ENCODE assay signal across 9 cellular contexts in the genomic region with DNA sequence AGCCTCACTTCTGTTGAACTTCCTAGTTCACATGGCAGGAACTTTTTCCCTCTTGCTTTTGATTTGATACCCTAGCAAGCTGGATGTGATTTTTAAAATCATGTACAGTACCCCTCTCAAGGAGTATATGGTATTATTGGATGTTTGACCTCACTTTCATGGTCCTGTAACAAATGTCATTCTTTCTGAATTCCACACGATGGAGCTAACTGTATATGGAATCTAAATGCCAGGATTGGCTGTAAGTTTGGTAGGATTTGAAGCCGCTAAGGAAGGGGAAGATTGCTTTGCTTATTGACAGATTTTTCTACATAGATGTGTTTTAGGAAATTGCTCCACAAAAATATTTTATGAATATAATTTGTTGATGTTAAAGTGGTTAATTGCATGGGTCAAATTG. TPM values are rescaled to one million over a fixed set of nuclear protein-coding genes. Genes with fewer than 3 reads are reported as not detected.
DNase-seq lines count a peak whose midpoint lies in the region; ATAC-seq, FAIRE-seq and TF ChIP-seq lines count a peak whose summit lies in the region.
"Had no signal": no experiment of that assay in that cellular context is flagged by ENCODE, and none has a peak within 500 bp of the region (broad histone marks: within the 10 kb centered on the region; RNA-seq: fewer than 3 reads in every experiment).

No MANE protein-coding gene starts in this region.

- no peaks in the 10 kb centered on the region for H3K9me3 ChIP-seq in adrenal gland (replicated peaks in 1 of 3)

- peak overlapping the region; percentile 48 for H3K27ac Mint-ChIP-seq in Calu3 (ENCODE audit: unreplicated experiment)
- H3K27ac Mint-ChIP-seq: stimulated activated naive CD8-positive, alpha-beta T cell treated with anti-CD3 and anti-CD28 coated beads, Interleukin-15, Interleukin-2, amounts not matched to agents 100 ng/mL and 50 ng/mL, for 24 hours had no signal

- FAIRE-seq in islet of Langerhans (lab: Jason Lieb, UNC): peak; percentile 93

- H3K27me3 ChIP-seq in adrenal gland: no peaks in the 10 kb centered on the region

- CTCF ChIA-PET in Calu3 (lab: Charles Lee): interaction anchor here (0.6 to 1.2 kb wide), 6 partner anchors 16 to 762 kb away, joined by 3 to 5 read pairs (median 4); no protein-coding TSS in a partner anchor

- ATAC-seq in GM21381 (IDR thresholded peaks at IDR 0.05; ENCODE audit: unreplicated experiment) (no peak), GM21576 (IDR thresholded peaks at IDR 0.05; ENCODE audit: unreplicated experiment) (no peak)

- no peaks in the 10 kb centered on the region for H3K36me3 ChIP-seq in adrenal gland (replicated peaks in 1 of 2)

- H3K36me3 Mint-ChIP-seq in Calu3 (ENCODE audit: insufficient read depth, unreplicated experiment): peaks cover 22% of the 10 kb centered on the region

- H3K4me1 ChIP-seq in adrenal gland (replicated peaks in 1 of 2): no peaks in the 10 kb centered on the region

- no peak overlapping the region for H3K27ac ChIP-seq in adrenal gland

- TF ChIP-seq POLR2A in adrenal gland (IDR thresholded peaks at IDR 0.05) (no peak), lower leg skin (IDR thresholded peaks at IDR 0.05) (no peak)

- intact Hi-C loops in Calu3 (cut with micrococcal nuclease; ENCODE audit: unreplicated experiment): loop anchor here (1.0 to 10.0 kb wide), 4 partner anchors 431 to 730 kb away; no protein-coding TSS in a partner anchor
- intact Hi-C loops in adrenal gland (cut with DNase I): no loop called here
- intact Hi-C loops in lower leg skin (cut with DNase I; ENCODE audit: low total_unique reads): no loop called here

- WGBS in adrenal gland, 4 donors: 18 to 27% (median 24%) methylated on average over 2 of the region's 2 CpGs
- 19 to 32% methylated on average over 2 of the region's 2 CpGs for WGBS in lower leg skin, 2 donors

- H3K4me3 Mint-ChIP-seq in Calu3 (ENCODE audit: low read depth, unreplicated experiment): no peak overlapping the region
- H3K4me3 Mint-ChIP-seq: stimulated activated naive CD8-positive, alpha-beta T cell treated with anti-CD3 and anti-CD28 coated beads, Interleukin-15, Interleukin-2, amounts not matched to agents 100 ng/mL and 50 ng/mL, for 24 hours had no signal

- TF ChIP-seq CTCF in Calu3 (IDR thresholded peaks at IDR 0.05; ENCODE audit: unreplicated experiment) (peak; percentile 53), adrenal gland (IDR thresholded peaks at IDR 0.05) (peak; percentile 12 to 64 (median 58)), lower leg skin (IDR thresholded peaks at IDR 0.05) (no peak)

- H3K4me3 ChIP-seq in adrenal gland (no peak overlapping the region), lower leg skin (ENCODE audit: low read depth, poor library complexity, severe bottlenecking) (no peak overlapping the region)

- no TSS peak for BruUV-seq in Calu3 (replicated peaks; lab: Mats Ljungman, UMichigan)

- H3K27me3 Mint-ChIP-seq in Calu3 (ENCODE audit: unreplicated experiment): no peaks in the 10 kb centered on the region
- H3K27me3 Mint-ChIP-seq: stimulated activated naive CD8-positive, alpha-beta T cell treated with anti-CD3 and anti-CD28 coated beads, Interleukin-15, Interleukin-2, amounts not matched to agents 100 ng/mL and 50 ng/mL, for 24 hours had no signal

- DNase-seq in Calu3: no peak
- DNase-seq in Kasumi-1 (lab: John Stamatoyannopoulos, UW): peak; percentile 79 to 90
- DNase-seq in adrenal gland: no peak
- DNase-seq in activated effector memory CD4-positive, alpha-beta T cell treated with Interleukin-2 at 50 U/mL for 16 hours: no peak
- no peak for DNase-seq in lower leg skin (ENCODE audit: low spot score in 2 of 2)

- H3K9me3 Mint-ChIP-seq in Calu3 (ENCODE audit: low read depth, unreplicated experiment): peaks cover 5% of the 10 kb centered on the region

- peaks cover 48% of the 10 kb centered on the region for H3K4me1 Mint-ChIP-seq in Calu3 (ENCODE audit: low read depth, unreplicated experiment)

RNA-seq across cellular contexts. Expression of a gene that starts 18.3 kb away (rescaled TPM):
- total RNA-seq in Calu3 (2022): 27.9 and 30.8 TPM in 2 replicates
- total RNA-seq in adrenal gland: 10 to 100 TPM; 22.7 to 55.4 (median 30.7) TPM
- polyA plus RNA-seq in adrenal gland: 10 to 100 TPM in 1 of 3 donors, 1 to 10 TPM in 2; 6.6 to 23.5 (median 6.8) TPM
- total RNA-seq in lower leg skin: 10 to 100 TPM; 20.9 to 23.7 (median 22.3) TPM

RNA-seq across cellular contexts. Expression of a gene that starts 18.4 kb away (rescaled TPM):
- total RNA-seq in Calu3 (2022) (12.5 and 14.2 TPM in 2 replicates), adrenal gland (10 to 100 TPM in 3 of 8 donors, 1 to 10 TPM in 5; 4.6 to 15.2 (median 6.8) TPM), lower leg skin (1 to 10 TPM; 6.3 to 8.2 (median 7.3) TPM)
- 10 to 100 TPM in 1 of 3 donors, 1 to 10 TPM in 2; 6.5 to 10.2 (median 8.7) TPM for polyA plus RNA-seq in adrenal gland

Comparison
In these comparisons a context has a peak if more than half of its experiments do, and no peak if none do; other contexts are left out.
1. DNase-seq: peak in Kasumi-1 (2 of 2); none in Calu3 (single experiment), adrenal gland (0 of 7), activated effector memory CD4-positive, alpha-beta T cell treated with Interleukin-2 at 50 U/mL for 16 hours (single experiment) and lower leg skin (0 of 2).
2. CTCF ChIP-seq: peak in Calu3 (single experiment) and adrenal gland (6 of 6); none in lower leg skin (0 of 3).